ENCODE assay signal across 30 cellular contexts in the genomic region with DNA sequence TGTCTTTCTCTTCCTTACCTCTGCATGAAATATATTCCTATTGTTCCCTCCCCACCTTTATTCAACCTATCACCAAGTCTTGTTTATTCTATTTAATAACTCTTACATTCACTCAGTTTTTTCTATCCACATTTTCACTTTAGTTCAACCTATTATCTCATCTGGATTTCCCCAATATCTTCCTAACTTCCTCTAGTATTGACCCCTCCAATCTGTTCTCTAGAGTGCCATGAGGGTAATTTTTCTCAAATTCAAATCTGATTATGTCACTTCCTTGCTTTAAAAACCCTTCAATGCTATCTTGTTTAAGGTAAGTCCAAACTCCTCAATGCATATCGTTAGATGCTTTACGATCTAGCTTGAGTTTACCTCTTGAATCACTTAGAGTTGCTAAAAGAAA.
"Had no signal": no experiment of that assay in that cellular context is flagged by ENCODE, and none has a peak within 500 bp of the region (broad histone marks: within the 10 kb centered on the region; RNA-seq: fewer than 3 reads in every experiment).

No MANE protein-coding gene starts in this region.

- H3K4me3 ChIP-seq: coronary artery, dorsolateral prefrontal cortex had no signal

- H3K36me3 Mint-ChIP-seq: activated naive CD8-positive, alpha-beta T cell had no signal

- H3K36me3 ChIP-seq: brain microvascular endothelial cell, WERI-Rb-1 had no signal

- H3K9me3 Mint-ChIP-seq: activated B cell treated with CpG ODN at 0.5 μM for 24 hours; activated CD4-positive, alpha-beta memory T cell treated with anti-CD3 and anti-CD28 coated beads, Interleukin-2, amount 10 ng/mL, durations not matched to agents 7 days and 5 days; activated T-cell treated with anti-CD3 and anti-CD28 coated beads, Interleukin-2, amount 50 U/mL, for 4 hours; activated T-helper 17 cell treated with anti-CD3 and anti-CD28 coated beads, Interleukin-2, amount 50 U/mL, for 72 hours; central memory CD8-positive, alpha-beta T cell; dendritic cell treated with granulocyte-macrophage colony-stimulating factor and Interleukin-4, amounts not matched to agents 40 ng/mL and 50 ng/mL, for 4 days; endodermal cell; T-helper 2 cell treated with Interferon-gamma antibody and Interleukin-4, amounts not matched to agents 5 μg/mL and 100 μg/mL, for 36 hours had no signal

- H3K4me3 Mint-ChIP-seq: activated B cell treated with CpG ODN at 0.5 μM for 24 hours; activated CD4-positive, alpha-beta memory T cell treated with anti-CD3 and anti-CD28 coated beads, Interleukin-2, amount 10 ng/mL, durations not matched to agents 7 days and 5 days; activated naive CD8-positive, alpha-beta T cell; activated T-cell treated with anti-CD3 and anti-CD28 coated beads, Interleukin-2, amount 50 U/mL, for 4 hours; activated T-helper 17 cell treated with anti-CD3 and anti-CD28 coated beads, Interleukin-2, amount 50 U/mL, for 72 hours; central memory CD8-positive, alpha-beta T cell; dendritic cell treated with granulocyte-macrophage colony-stimulating factor and Interleukin-4, amounts not matched to agents 40 ng/mL and 50 ng/mL, for 4 days; endodermal cell; T-helper 2 cell treated with Interferon-gamma antibody and Interleukin-4, amounts not matched to agents 5 μg/mL and 100 μg/mL, for 36 hours had no signal

- H3K4me1 Mint-ChIP-seq: activated B cell treated with CpG ODN at 0.5 μM for 24 hours; activated CD4-positive, alpha-beta memory T cell treated with anti-CD3 and anti-CD28 coated beads, Interleukin-2, amount 10 ng/mL, durations not matched to agents 7 days and 5 days; activated T-helper 17 cell treated with anti-CD3 and anti-CD28 coated beads, Interleukin-2, amount 50 U/mL, for 72 hours; central memory CD8-positive, alpha-beta T cell; endodermal cell had no signal

- H3K27me3 Mint-ChIP-seq: activated B cell treated with CpG ODN at 0.5 μM for 24 hours; activated CD4-positive, alpha-beta memory T cell treated with anti-CD3 and anti-CD28 coated beads, Interleukin-2, amount 10 ng/mL, durations not matched to agents 7 days and 5 days; central memory CD8-positive, alpha-beta T cell had no signal

- DNase-seq: activated B cell treated with CpG ODN at 0.5 μM for 24 hours; activated CD4-positive, alpha-beta memory T cell treated with anti-CD3 and anti-CD28 coated beads, Interleukin-2, amount 10 ng/mL, durations not matched to agents 7 days and 5 days; activated CD4-positive, alpha-beta T cell treated with anti-CD3 and anti-CD28 coated beads for 48 hours; activated CD4-positive, alpha-beta T cell treated with anti-CD3 and anti-CD28 coated beads, Interleukin-2, amount 50 U/mL, for 4 hours; activated CD8-positive, alpha-beta memory T cell treated with anti-CD3 and anti-CD28 coated beads, Interleukin-2, amount 50 U/mL, for 48 hours; activated effector memory CD4-positive, alpha-beta T cell treated with Interleukin-2 at 50 U/mL for 16 hours; activated gamma-delta T cell treated with Interleukin-2 at 50 U/mL for 16 hours; activated naive CD4-positive, alpha-beta T cell treated with anti-CD3 and anti-CD28 coated beads, Interleukin-2, amount 50 U/mL, for 16 hours; activated naive CD4-positive, alpha-beta T cell treated with Interleukin-2 at 50 U/mL for 16 hours; activated T-cell treated with anti-CD3 and anti-CD28 coated beads for 4 hours; activated T-cell treated with anti-CD3 and anti-CD28 coated beads, Interleukin-2, amount 50 U/mL, for 4 hours; amniotic stem cell; anterior cingulate cortex; brain microvascular endothelial cell; dorsolateral prefrontal cortex; effector memory CD4-positive, alpha-beta T cell; endodermal cell; foreskin fibroblast; head of caudate nucleus; hippocampal formation; T1000; WERI-Rb-1 had no signal

- ATAC-seq: activated CD4-positive, CD25-positive, alpha-beta regulatory T cell treated with anti-CD3 and anti-CD28 coated beads, Interleukin-2, amount 50 U/mL, for 24 hours; activated T-cell treated with anti-CD3 and anti-CD28 coated beads, Interleukin-2, amount 50 U/mL, for 4 hours; activated T-helper 17 cell treated with anti-CD3 and anti-CD28 coated beads, Interleukin-2, amount 50 U/mL, for 72 hours; esophagus mucosa had no signal

- H3K27ac ChIP-seq: brain microvascular endothelial cell, coronary artery, dorsolateral prefrontal cortex, WERI-Rb-1 had no signal

- H3K27ac Mint-ChIP-seq: activated B cell treated with CpG ODN at 0.5 μM for 24 hours; activated CD4-positive, alpha-beta memory T cell treated with anti-CD3 and anti-CD28 coated beads, Interleukin-2, amount 10 ng/mL, durations not matched to agents 7 days and 5 days; activated naive CD8-positive, alpha-beta T cell; activated T-helper 17 cell treated with anti-CD3 and anti-CD28 coated beads, Interleukin-2, amount 50 U/mL, for 72 hours; dendritic cell treated with granulocyte-macrophage colony-stimulating factor and Interleukin-4, amounts not matched to agents 40 ng/mL and 50 ng/mL, for 4 days; endodermal cell; T-helper 2 cell treated with Interferon-gamma antibody and Interleukin-4, amounts not matched to agents 5 μg/mL and 100 μg/mL, for 36 hours had no signal

- H3K27me3 ChIP-seq: brain microvascular endothelial cell had no signal
